Comparison of ENCODE assay signal across 10 cellular contexts in the genomic region with DNA sequence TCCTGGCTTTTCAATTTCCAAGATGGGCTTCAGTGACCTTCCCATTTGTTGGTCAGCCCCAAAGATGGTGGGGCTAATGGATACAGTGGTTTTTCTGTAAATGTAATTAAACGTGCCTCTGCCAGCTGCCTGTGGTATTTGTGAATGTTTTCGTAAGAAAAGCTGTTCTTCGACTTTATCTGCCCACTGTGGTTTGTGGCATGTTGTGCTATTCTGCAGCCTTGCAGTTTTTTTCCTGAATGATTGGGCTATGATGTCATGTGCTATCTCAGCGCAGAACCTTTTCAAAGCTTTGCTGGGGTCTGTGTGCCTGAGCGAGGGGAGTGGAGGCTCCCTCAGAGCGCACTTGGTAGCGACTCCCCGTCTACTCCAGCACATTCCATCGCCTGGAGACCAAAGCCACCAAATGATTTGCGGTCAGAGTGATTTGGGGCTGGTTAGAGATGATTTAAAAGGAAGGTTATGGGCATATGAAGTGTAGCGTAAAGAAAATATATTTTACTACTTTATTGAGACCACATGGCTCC.
DNase-seq lines count a peak whose midpoint lies in the region; ATAC-seq and TF ChIP-seq lines count a peak whose summit lies in the region.
"Had no signal": no experiment of that assay in that cellular context is flagged by ENCODE, and none has a peak within 500 bp of the region (broad histone marks: within the 10 kb centered on the region; RNA-seq: fewer than 3 reads in every experiment).

No MANE protein-coding gene starts in this region.

- DNase-seq in H7, result peak; percentile 21
- DNase-seq in RWPE2 (ENCODE audit: low spot score), result no peak
- peak; percentile 92 to 93 for DNase-seq in foreskin fibroblast
- DNase-seq in NCI-H2081 treated with DMSO at 0.1 percent for 48 hours (lab: John Stamatoyannopoulos, UW), result no peak
- DNase-seq: NCI-H2029 had no signal

- H3K27ac ChIP-seq in RWPE2 (ENCODE audit: poor library complexity, severe bottlenecking), result peak overlapping the region; percentile 84

- H3K9ac ChIP-seq in skeletal muscle satellite cell (ENCODE audit: low read depth, low read length), result peak overlapping the region; percentile 97

- ATAC-seq in RWPE2 (ENCODE audit: low read depth) (peak; percentile 19; the same call in 1 of the 3 replicates), HG02970 (IDR thresholded peaks at IDR 0.05; ENCODE audit: low FRiP score, unreplicated experiment) (no peak), GM18858 (IDR thresholded peaks at IDR 0.05; ENCODE audit: unreplicated experiment) (no peak), GM18873 (IDR thresholded peaks at IDR 0.05; ENCODE audit: low FRiP score, unreplicated experiment) (no peak)

- peaks cover 6% of the 10 kb centered on the region; the same call in 1 of the 2 replicates for H3K27me3 ChIP-seq in H7 (ENCODE audit: control insufficient read depth, insufficient read depth, low read length)
- no peaks in the 10 kb centered on the region for H3K27me3 ChIP-seq in RWPE2 (ENCODE audit: insufficient read depth, poor library complexity, severe bottlenecking)
- H3K27me3 ChIP-seq in skeletal muscle satellite cell (ENCODE audit: control insufficient read depth, insufficient read depth, low read length), result no peaks in the 10 kb centered on the region

- TF ChIP-seq CTCF in RWPE2 (IDR thresholded peaks at IDR 0.05; ENCODE audit: poor library complexity, severe bottlenecking) (no peak), foreskin fibroblast (IDR thresholded peaks at IDR 0.05; ENCODE audit: low read depth, low read length) (no peak)

- H3K9me3 ChIP-seq in RWPE2 (ENCODE audit: severe bottlenecking), result no peaks in the 10 kb centered on the region
- H3K9me3 ChIP-seq in skeletal muscle satellite cell (replicated peaks; ENCODE audit: low read length), result no peaks in the 10 kb centered on the region

- peak overlapping the region; percentile 80 for H3K4me2 ChIP-seq in skeletal muscle satellite cell (ENCODE audit: low read length)

- no peaks in the 10 kb centered on the region for H3K36me3 ChIP-seq in H7 (replicated peaks; ENCODE audit: control insufficient read depth, insufficient read depth, low read length)
- no peaks in the 10 kb centered on the region for H3K36me3 ChIP-seq in RWPE2 (ENCODE audit: low read depth)
- H3K36me3 ChIP-seq in skeletal muscle satellite cell (ENCODE audit: insufficient read depth, low read length), result no peaks in the 10 kb centered on the region

- H3K4me3 ChIP-seq in H7 (ENCODE audit: insufficient read depth, low read depth, low read length), result no peak overlapping the region
- H3K4me3 ChIP-seq in RWPE2 (ENCODE audit: severe bottlenecking), result no peak overlapping the region
- peak overlapping the region; percentile 1 to 75 for H3K4me3 ChIP-seq in foreskin fibroblast (ENCODE audit: low read depth in 1 of 2, low read length in 2 of 2)
- peak overlapping the region; percentile 86 for H3K4me3 ChIP-seq in skeletal muscle satellite cell (ENCODE audit: low read length)
- H3K4me3 ChIP-seq: lung had no signal

- peaks cover 43% of the 10 kb centered on the region for H3K4me1 ChIP-seq in RWPE2 (ENCODE audit: insufficient read depth, poor library complexity, severe bottlenecking)
- H3K4me1 ChIP-seq in skeletal muscle satellite cell (ENCODE audit: control insufficient read depth, insufficient read depth, low read length), result peaks cover 72% of the 10 kb centered on the region

Comparison
In these comparisons a context has a peak if more than half of its experiments do, and no peak if none do; other contexts are left out.
1. DNase-seq: peak in H7 (single experiment) and foreskin fibroblast (2 of 2); none in RWPE2 (single experiment) and NCI-H2081 treated with DMSO at 0.1 percent for 48 hours (single experiment).
2. H3K4me3 ChIP-seq: peak in foreskin fibroblast (2 of 2) and skeletal muscle satellite cell (single experiment); none in H7 (single experiment) and RWPE2 (single experiment).